In genomic region chr16:14139872-14140271, GRCh38 we compare ENCODE assay signal across 8 cellular contexts.
"Had no signal": no experiment of that assay in that cellular context is flagged by ENCODE, and none has a peak within 500 bp of the region (broad histone marks: within the 10 kb centered on the region; RNA-seq: fewer than 3 reads in every experiment).

No MANE protein-coding gene starts in this region.

- H3K9me3 Mint-ChIP-seq: HFFc6 had no signal

- DNase-seq: H7, HFFc6, IMR-90 had no signal

- H3K4me3 Mint-ChIP-seq: GM23338, HFFc6 had no signal

- FAIRE-seq: H1, HTR-8/SVneo had no signal

- H3K27ac Mint-ChIP-seq: GM23338, HFFc6 had no signal

- ATAC-seq: GM23338, HCT116, K562 had no signal

- H3K4me1 Mint-ChIP-seq: GM23338 had no signal
